1 cellular context compared by ENCODE assay signal in the genomic region with DNA sequence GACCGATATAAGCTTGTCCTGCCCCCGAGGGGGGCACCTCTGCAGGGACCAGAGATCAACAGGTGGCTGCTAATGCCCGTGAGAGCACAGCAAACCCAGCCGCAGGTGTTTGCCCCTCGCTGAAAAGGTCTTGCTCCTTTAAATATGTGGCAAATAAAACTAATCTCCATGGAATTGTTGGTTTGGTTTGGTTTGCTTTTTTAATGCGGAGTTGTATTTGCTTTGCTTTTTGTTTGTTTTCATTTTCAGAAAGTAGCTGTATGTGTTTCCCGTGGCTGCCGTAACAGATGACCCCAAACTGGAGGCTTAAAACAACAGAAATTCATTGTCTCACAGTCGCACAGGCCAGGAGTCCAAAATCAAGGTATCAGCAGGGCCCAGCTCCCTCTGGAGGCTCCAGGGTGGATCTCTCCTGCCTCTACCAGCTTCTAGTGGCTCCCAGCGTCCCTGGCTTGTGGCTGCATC.
TF ChIP-seq lines count a peak whose summit lies in the region.

No MANE protein-coding gene starts in this region.

TF ChIP-seq in GM23338, 12 proteins besides CTCF, POLR2A, EP300 and RAD21:
- TF ChIP-seq, protein P1, sequence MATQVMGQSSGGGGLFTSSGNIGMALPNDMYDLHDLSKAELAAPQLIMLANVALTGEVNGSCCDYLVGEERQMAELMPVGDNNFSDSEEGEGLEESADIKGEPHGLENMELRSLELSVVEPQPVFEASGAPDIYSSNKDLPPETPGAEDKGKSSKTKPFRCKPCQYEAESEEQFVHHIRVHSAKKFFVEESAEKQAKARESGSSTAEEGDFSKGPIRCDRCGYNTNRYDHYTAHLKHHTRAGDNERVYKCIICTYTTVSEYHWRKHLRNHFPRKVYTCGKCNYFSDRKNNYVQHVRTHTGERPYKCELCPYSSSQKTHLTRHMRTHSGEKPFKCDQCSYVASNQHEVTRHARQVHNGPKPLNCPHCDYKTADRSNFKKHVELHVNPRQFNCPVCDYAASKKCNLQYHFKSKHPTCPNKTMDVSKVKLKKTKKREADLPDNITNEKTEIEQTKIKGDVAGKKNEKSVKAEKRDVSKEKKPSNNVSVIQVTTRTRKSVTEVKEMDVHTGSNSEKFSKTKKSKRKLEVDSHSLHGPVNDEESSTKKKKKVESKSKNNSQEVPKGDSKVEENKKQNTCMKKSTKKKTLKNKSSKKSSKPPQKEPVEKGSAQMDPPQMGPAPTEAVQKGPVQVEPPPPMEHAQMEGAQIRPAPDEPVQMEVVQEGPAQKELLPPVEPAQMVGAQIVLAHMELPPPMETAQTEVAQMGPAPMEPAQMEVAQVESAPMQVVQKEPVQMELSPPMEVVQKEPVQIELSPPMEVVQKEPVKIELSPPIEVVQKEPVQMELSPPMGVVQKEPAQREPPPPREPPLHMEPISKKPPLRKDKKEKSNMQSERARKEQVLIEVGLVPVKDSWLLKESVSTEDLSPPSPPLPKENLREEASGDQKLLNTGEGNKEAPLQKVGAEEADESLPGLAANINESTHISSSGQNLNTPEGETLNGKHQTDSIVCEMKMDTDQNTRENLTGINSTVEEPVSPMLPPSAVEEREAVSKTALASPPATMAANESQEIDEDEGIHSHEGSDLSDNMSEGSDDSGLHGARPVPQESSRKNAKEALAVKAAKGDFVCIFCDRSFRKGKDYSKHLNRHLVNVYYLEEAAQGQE (IDR thresholded peaks at IDR 0.05; ENCODE audit: unreplicated experiment): no peak
- TF ChIP-seq ZNF331 (CRISPR knock-in tag; IDR thresholded peaks at IDR 0.05; ENCODE audit: low read depth): no peak
- TF ChIP-seq NANOG (IDR thresholded peaks at IDR 0.05; ENCODE audit: borderline replicate concordance): no peak
- no peak for TF ChIP-seq ZNF114 (CRISPR knock-in tag; IDR thresholded peaks at IDR 0.05)
- no peak for TF ChIP-seq POLR2AphosphoS5 (IDR thresholded peaks at IDR 0.05; ENCODE audit: low read depth)
- no peak for TF ChIP-seq STAT1 (IDR thresholded peaks at IDR 0.05; ENCODE audit: unreplicated experiment)
- no peak for TF ChIP-seq JUNB (IDR thresholded peaks at IDR 0.05; ENCODE audit: unreplicated experiment)
- TF ChIP-seq, protein P2, sequence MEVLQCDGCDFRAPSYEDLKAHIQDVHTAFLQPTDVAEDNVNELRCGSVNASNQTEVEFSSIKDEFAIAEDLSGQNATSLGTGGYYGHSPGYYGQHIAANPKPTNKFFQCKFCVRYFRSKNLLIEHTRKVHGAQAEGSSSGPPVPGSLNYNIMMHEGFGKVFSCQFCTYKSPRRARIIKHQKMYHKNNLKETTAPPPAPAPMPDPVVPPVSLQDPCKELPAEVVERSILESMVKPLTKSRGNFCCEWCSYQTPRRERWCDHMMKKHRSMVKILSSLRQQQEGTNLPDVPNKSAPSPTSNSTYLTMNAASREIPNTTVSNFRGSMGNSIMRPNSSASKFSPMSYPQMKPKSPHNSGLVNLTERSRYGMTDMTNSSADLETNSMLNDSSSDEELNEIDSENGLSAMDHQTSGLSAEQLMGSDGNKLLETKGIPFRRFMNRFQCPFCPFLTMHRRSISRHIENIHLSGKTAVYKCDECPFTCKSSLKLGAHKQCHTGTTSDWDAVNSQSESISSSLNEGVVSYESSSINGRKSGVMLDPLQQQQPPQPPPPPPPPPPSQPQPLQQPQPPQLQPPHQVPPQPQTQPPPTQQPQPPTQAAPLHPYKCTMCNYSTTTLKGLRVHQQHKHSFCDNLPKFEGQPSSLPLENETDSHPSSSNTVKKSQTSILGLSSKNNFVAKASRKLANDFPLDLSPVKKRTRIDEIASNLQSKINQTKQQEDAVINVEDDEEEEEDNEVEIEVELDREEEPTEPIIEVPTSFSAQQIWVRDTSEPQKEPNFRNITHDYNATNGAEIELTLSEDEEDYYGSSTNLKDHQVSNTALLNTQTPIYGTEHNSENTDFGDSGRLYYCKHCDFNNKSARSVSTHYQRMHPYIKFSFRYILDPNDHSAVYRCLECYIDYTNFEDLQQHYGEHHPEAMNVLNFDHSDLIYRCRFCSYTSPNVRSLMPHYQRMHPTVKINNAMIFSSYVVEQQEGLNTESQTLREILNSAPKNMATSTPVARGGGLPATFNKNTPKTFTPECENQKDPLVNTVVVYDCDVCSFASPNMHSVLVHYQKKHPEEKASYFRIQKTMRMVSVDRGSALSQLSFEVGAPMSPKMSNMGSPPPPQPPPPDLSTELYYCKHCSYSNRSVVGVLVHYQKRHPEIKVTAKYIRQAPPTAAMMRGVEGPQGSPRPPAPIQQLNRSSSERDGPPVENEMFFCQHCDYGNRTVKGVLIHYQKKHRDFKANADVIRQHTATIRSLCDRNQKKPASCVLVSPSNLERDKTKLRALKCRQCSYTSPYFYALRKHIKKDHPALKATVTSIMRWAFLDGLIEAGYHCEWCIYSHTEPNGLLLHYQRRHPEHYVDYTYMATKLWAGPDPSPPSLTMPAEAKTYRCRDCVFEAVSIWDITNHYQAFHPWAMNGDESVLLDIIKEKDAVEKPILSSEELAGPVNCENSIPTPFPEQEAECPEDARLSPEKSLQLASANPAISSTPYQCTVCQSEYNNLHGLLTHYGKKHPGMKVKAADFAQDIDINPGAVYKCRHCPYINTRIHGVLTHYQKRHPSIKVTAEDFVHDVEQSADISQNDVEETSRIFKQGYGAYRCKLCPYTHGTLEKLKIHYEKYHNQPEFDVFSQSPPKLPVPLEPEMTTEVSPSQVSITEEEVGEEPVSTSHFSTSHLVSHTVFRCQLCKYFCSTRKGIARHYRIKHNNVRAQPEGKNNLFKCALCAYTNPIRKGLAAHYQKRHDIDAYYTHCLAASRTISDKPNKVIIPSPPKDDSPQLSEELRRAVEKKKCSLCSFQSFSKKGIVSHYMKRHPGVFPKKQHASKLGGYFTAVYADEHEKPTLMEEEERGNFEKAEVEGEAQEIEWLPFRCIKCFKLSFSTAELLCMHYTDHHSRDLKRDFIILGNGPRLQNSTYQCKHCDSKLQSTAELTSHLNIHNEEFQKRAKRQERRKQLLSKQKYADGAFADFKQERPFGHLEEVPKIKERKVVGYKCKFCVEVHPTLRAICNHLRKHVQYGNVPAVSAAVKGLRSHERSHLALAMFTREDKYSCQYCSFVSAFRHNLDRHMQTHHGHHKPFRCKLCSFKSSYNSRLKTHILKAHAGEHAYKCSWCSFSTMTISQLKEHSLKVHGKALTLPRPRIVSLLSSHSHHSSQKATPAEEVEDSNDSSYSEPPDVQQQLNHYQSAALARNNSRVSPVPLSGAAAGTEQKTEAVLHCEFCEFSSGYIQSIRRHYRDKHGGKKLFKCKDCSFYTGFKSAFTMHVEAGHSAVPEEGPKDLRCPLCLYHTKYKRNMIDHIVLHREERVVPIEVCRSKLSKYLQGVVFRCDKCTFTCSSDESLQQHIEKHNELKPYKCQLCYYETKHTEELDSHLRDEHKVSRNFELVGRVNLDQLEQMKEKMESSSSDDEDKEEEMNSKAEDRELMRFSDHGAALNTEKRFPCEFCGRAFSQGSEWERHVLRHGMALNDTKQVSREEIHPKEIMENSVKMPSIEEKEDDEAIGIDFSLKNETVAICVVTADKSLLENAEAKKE (CRISPR knock-in tag; IDR thresholded peaks at IDR 0.05): no peak
- TF ChIP-seq CREB1 (CRISPR knock-in tag; IDR thresholded peaks at IDR 0.05; ENCODE audit: low read depth): no peak
- no peak for TF ChIP-seq EZH2 (IDR thresholded peaks at IDR 0.05; ENCODE audit: low read depth, unreplicated experiment)
- TF ChIP-seq, protein P3, sequence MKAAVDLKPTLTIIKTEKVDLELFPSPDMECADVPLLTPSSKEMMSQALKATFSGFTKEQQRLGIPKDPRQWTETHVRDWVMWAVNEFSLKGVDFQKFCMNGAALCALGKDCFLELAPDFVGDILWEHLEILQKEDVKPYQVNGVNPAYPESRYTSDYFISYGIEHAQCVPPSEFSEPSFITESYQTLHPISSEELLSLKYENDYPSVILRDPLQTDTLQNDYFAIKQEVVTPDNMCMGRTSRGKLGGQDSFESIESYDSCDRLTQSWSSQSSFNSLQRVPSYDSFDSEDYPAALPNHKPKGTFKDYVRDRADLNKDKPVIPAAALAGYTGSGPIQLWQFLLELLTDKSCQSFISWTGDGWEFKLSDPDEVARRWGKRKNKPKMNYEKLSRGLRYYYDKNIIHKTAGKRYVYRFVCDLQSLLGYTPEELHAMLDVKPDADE (IDR thresholded peaks at IDR 0.05): no peak
- no peak for TF ChIP-seq EZH2phosphoT487 (IDR thresholded peaks at IDR 0.05; ENCODE audit: unreplicated experiment)
